23 cellular contexts compared by ENCODE assay signal in genomic region chr4:39484582-39485272, GRCh38.
"Had no signal": no experiment of that assay in that cellular context is flagged by ENCODE, and none has a peak within 500 bp of the region (broad histone marks: within the 10 kb centered on the region; RNA-seq: fewer than 3 reads in every experiment).

No MANE protein-coding gene starts in this region.

- H2AFZ ChIP-seq: neural progenitor cell had no signal

- H3K9ac ChIP-seq: neural progenitor cell had no signal

- H3K27me3 ChIP-seq: ascending aorta, heart right ventricle, neural progenitor cell, ovary, thyroid gland had no signal

- DNase-seq: activated CD4-positive, alpha-beta T cell treated with anti-CD3 and anti-CD28 coated beads, Interleukin-2, amount 50 U/mL, for 4 hours; activated CD4-positive, CD25-positive, alpha-beta regulatory T cell treated with anti-CD3 and anti-CD28 coated beads, Interleukin-2, amount 50 U/mL, for 72 hours; activated effector memory CD4-positive, alpha-beta T cell treated with anti-CD3 and anti-CD28 coated beads, Interleukin-2, amount 50 U/mL, for 16 hours; activated naive CD4-positive, alpha-beta T cell treated with anti-CD3 and anti-CD28 coated beads, Interleukin-2, amount 50 U/mL, for 16 hours; activated T-cell treated with anti-CD3 and anti-CD28 coated beads, Interleukin-2, amount 50 U/mL, for 72 hours; effector CD4-positive, alpha-beta T cell; heart right ventricle; immature natural killer cell; kidney glomerular epithelial cell; left ventricle myocardium superior; mucosa of descending colon; naive B cell; ovary; psoas muscle; right cardiac atrium; stimulated activated CD4-positive, alpha-beta T cell treated with anti-CD3 and anti-CD28 coated beads, Interleukin-2, amount 100 ng/mL, for 24 hours; stimulated activated naive CD4-positive, alpha-beta T cell treated with Interleukin-2 at 50 U/mL for 16 hours; thyroid gland had no signal

- ATAC-seq: activated T-cell treated with anti-CD3 and anti-CD28 coated beads, Interleukin-2, amount 50 U/mL, for 72 hours; esophagus mucosa; heart right ventricle; left ventricle myocardium superior; mucosa of descending colon; psoas muscle; right cardiac atrium had no signal

- H3K9me3 ChIP-seq: ascending aorta, mucosa of descending colon, ovary, psoas muscle, thyroid gland had no signal

- H3K4me1 ChIP-seq: ascending aorta, neural progenitor cell, psoas muscle, thyroid gland had no signal

- H3K27ac ChIP-seq: ascending aorta, coronary artery, neural progenitor cell, ovary, psoas muscle, thyroid gland, VCaP had no signal

- H3K4me3 ChIP-seq: ascending aorta, coronary artery, heart right ventricle, mucosa of descending colon, neural progenitor cell, ovary, psoas muscle, thyroid gland had no signal

- H3K36me3 ChIP-seq: ascending aorta, heart right ventricle, neural progenitor cell, ovary, thyroid gland had no signal

- H3K4me2 ChIP-seq: neural progenitor cell had no signal
